23 cellular contexts compared by ENCODE assay signal in the genomic region with DNA sequence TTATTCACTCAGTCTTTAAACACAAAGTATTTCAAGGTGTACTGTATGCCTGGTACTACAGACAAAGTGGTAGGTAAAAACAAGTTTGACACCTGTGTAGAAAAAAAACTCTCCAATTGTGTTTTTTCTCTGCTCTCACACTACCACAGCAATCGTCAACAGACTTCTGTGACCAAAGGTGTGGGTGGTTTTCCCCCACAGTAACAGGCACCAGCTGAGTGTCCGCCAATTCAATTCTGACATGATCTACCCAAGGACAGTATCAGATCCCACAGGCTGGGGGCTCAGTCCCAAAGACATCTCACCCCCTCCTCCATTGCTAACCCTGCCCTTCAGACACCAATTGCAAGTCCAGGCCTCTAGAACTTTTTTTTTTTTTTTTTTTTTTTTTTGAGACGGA.
"Had no signal": no experiment of that assay in that cellular context is flagged by ENCODE, and none has a peak within 500 bp of the region (broad histone marks: within the 10 kb centered on the region; RNA-seq: fewer than 3 reads in every experiment).

No MANE protein-coding gene starts in this region.

- H3K36me3 ChIP-seq: MG63, Peyer's patch, SJCRH30, WERI-Rb-1 had no signal

- H3K4me2 ChIP-seq: SK-N-SH had no signal

- H3K4me1 ChIP-seq: Peyer's patch, SJCRH30 had no signal

- DNase-seq: activated CD4-positive, alpha-beta T cell treated with anti-CD3 and anti-CD28 coated beads for 48 hours; activated CD4-positive, alpha-beta T cell treated with anti-CD3 and anti-CD28 coated beads, Interleukin-2, amount 50 U/mL, for 4 hours; activated CD8-positive, alpha-beta memory T cell treated with anti-CD3 and anti-CD28 coated beads, Interleukin-2, amount 50 U/mL, for 4 hours; activated effector memory CD4-positive, alpha-beta T cell treated with anti-CD3 and anti-CD28 coated beads, Interleukin-2, amount 50 U/mL, for 16 hours; activated naive CD4-positive, alpha-beta T cell treated with Interleukin-2 at 50 U/mL for 16 hours; anterior cingulate cortex; MG63; MV-4-11; NCI-H1092 treated with DMSO at 0.1 percent for 48 hours; NCI-H1417 treated with DMSO at 0.1 percent for 48 hours; NCI-H1694; NCI-H2029 treated with DMSO at 0.1 percent for 48 hours; NCI-H510A treated with DMSO at 0.1 percent for 48 hours; NCI-H69; Peyer's patch; Right ventricle myocardium superior; SJCRH30; SK-N-SH; T-helper 1 cell; WERI-Rb-1 had no signal

- ATAC-seq: activated CD4-positive, CD25-positive, alpha-beta regulatory T cell treated with anti-CD3 and anti-CD28 coated beads, Interleukin-2, amount 50 U/mL, for 24 hours had no signal

- H3K27me3 ChIP-seq: MG63, Peyer's patch, SJCRH30 had no signal

- H3K9me3 ChIP-seq: MG63, Peyer's patch, SJCRH30, SK-N-SH had no signal

- H3K4me3 Mint-ChIP-seq: activated T-helper 1 cell treated with anti-CD3 and anti-CD28 coated beads, Interleukin-12 subunit alpha, Interleukin-12 subunit beta, Interleukin-2, Interleukin-4 antibody, amounts not matched to agents 30 ng/mL and 10 ng/mL and 1 ng/mL, durations not matched to agents 14 hours and 24 hours and 36 hours had no signal

- H3K4me3 ChIP-seq: MG63, Peyer's patch, SJCRH30 had no signal

- H3K9ac ChIP-seq: SK-N-SH had no signal

- H3K9me3 Mint-ChIP-seq: activated T-helper 1 cell treated with anti-CD3 and anti-CD28 coated beads, Interleukin-12 subunit alpha, Interleukin-12 subunit beta, Interleukin-2, Interleukin-4 antibody, amounts not matched to agents 30 ng/mL and 10 ng/mL and 1 ng/mL, durations not matched to agents 14 hours and 24 hours and 36 hours had no signal

- H3K27ac Mint-ChIP-seq: activated T-helper 1 cell treated with anti-CD3 and anti-CD28 coated beads, Interleukin-12 subunit alpha, Interleukin-12 subunit beta, Interleukin-2, Interleukin-4 antibody, amounts not matched to agents 30 ng/mL and 10 ng/mL and 1 ng/mL, durations not matched to agents 14 hours and 24 hours and 36 hours had no signal

- H3K27ac ChIP-seq: Peyer's patch, RWPE1, SJCRH30, WERI-Rb-1 had no signal
